Comparison of ENCODE assay signal across 1 cellular context in the genomic region with DNA sequence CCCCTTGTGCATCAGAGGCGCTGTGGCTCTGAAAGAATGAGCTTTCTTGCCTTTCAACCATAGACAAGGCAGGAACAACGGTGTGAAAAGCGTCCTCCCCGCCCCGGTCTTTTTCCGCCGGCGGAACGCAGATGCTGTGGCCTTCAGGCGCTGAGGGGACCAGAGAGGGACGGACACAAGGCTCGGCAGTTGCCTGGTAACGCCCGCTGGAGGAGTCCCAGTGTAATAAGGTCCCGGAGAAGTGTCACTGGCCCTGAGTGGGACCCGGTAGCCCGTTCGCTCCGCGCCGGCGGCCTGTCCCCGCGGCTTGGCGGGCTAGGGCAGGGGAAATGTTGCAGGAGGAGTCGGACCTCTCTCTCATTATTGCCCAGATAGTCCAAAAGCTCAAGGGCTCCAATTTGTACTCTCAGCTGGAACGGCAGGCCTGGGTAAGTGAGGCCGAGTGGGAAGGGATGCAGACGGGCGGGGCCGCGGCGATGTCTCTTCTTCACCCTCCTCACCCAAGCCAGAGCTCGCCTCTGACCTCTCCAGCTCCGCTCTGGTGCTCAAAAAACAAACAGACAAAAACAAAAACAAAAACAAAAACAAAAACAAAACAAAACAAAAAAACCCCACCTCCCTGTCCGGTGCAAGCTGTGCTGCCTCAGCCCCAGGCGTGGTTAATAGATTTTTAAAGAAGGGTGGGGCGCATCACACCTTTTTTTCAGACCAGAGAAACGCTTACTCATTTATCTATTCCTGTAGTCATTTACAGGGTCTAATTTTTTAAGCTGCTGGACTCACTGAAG.
TF ChIP-seq lines count a peak whose summit lies in the region.

TSS of gene TBC1D19 (plus strand) at position 220 of the 788 bp plus-strand sequence. CDS start at position 330, 110 bp downstream.

TF ChIP-seq in K562, 482 proteins besides CTCF, POLR2A, EP300 and RAD21 (continued from another document and continues in another):
- no peak for TF ChIP-seq ZBTB49 (CRISPR knock-in tag; IDR thresholded peaks at IDR 0.05; ENCODE audit: borderline replicate concordance)
- TF ChIP-seq ELF4 (CRISPR knock-in tag; IDR thresholded peaks at IDR 0.05): no peak
- TF ChIP-seq PCBP1 (IDR thresholded peaks at IDR 0.05; ENCODE audit: low read depth, low read length, poor library complexity, severe bottlenecking): no peak
- TF ChIP-seq CGGBP1 (CRISPR knock-in tag; IDR thresholded peaks at IDR 0.05): peak; percentile 77; the same call in 1 of the 2 replicates
- peak; percentile 82; the same call in 1 of the 2 replicates for TF ChIP-seq CTBP1 (IDR thresholded peaks at IDR 0.05; ENCODE audit: borderline replicate concordance)
- no peak for TF ChIP-seq IRF2 (CRISPR knock-in tag; IDR thresholded peaks at IDR 0.05)
- TF ChIP-seq SMARCB1 (IDR thresholded peaks at IDR 0.05; ENCODE audit: insufficient read length, low read depth): no peak
- peak in 1 of 2 experiments; percentile 71; a peak in 2 of 4 replicates for TF ChIP-seq CSDE1 (IDR thresholded peaks at IDR 0.05)
- no peak for TF ChIP-seq RFX5 (IDR thresholded peaks at IDR 0.05; ENCODE audit: low read depth, low read length)
- TF ChIP-seq SUPT5H (IDR thresholded peaks at IDR 0.05): no peak; the same call in 1 of the 2 replicates
- no peak for TF ChIP-seq HEY1 (CRISPR knock-in tag; IDR thresholded peaks at IDR 0.05; ENCODE audit: borderline replicate concordance)
- no peak for TF ChIP-seq XRCC3 (IDR thresholded peaks at IDR 0.05)
- no peak for TF ChIP-seq THRAP3 (IDR thresholded peaks at IDR 0.05; ENCODE audit: borderline replicate concordance)
- no peak for TF ChIP-seq HMG20A (CRISPR knock-in tag; conservative IDR thresholded peaks at IDR 0.05)
- no peak for TF ChIP-seq CCAR2 (IDR thresholded peaks at IDR 0.05; ENCODE audit: low read depth, low read length)
- TF ChIP-seq COPS2 (conservative IDR thresholded peaks at IDR 0.05): no peak
- no peak for TF ChIP-seq MEF2A (IDR thresholded peaks at IDR 0.05; ENCODE audit: control insufficient read depth, low read depth, low read length)
- no peak for TF ChIP-seq CEBPB (tag; IDR thresholded peaks at IDR 0.05)
- 0 out of 2 replicates have a peak, but pooled peaks have one; percentile 19 for TF ChIP-seq SMARCA4 (IDR thresholded peaks at IDR 0.05)
- TF ChIP-seq, protein P1, sequence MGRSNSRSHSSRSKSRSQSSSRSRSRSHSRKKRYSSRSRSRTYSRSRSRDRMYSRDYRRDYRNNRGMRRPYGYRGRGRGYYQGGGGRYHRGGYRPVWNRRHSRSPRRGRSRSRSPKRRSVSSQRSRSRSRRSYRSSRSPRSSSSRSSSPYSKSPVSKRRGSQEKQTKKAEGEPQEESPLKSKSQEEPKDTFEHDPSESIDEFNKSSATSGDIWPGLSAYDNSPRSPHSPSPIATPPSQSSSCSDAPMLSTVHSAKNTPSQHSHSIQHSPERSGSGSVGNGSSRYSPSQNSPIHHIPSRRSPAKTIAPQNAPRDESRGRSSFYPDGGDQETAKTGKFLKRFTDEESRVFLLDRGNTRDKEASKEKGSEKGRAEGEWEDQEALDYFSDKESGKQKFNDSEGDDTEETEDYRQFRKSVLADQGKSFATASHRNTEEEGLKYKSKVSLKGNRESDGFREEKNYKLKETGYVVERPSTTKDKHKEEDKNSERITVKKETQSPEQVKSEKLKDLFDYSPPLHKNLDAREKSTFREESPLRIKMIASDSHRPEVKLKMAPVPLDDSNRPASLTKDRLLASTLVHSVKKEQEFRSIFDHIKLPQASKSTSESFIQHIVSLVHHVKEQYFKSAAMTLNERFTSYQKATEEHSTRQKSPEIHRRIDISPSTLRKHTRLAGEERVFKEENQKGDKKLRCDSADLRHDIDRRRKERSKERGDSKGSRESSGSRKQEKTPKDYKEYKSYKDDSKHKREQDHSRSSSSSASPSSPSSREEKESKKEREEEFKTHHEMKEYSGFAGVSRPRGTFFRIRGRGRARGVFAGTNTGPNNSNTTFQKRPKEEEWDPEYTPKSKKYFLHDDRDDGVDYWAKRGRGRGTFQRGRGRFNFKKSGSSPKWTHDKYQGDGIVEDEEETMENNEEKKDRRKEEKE (IDR thresholded peaks at IDR 0.05; ENCODE audit: borderline replicate concordance in 1 of 2, control insufficient read depth in 1 of 2, low read depth in 2 of 2, low read length in 1 of 2): peak in 1 of 2 experiments; percentile 85; a peak in 2 of 4 replicates
- TF ChIP-seq, protein P2, sequence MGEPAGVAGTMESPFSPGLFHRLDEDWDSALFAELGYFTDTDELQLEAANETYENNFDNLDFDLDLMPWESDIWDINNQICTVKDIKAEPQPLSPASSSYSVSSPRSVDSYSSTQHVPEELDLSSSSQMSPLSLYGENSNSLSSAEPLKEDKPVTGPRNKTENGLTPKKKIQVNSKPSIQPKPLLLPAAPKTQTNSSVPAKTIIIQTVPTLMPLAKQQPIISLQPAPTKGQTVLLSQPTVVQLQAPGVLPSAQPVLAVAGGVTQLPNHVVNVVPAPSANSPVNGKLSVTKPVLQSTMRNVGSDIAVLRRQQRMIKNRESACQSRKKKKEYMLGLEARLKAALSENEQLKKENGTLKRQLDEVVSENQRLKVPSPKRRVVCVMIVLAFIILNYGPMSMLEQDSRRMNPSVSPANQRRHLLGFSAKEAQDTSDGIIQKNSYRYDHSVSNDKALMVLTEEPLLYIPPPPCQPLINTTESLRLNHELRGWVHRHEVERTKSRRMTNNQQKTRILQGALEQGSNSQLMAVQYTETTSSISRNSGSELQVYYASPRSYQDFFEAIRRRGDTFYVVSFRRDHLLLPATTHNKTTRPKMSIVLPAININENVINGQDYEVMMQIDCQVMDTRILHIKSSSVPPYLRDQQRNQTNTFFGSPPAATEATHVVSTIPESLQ (CRISPR knock-in tag; IDR thresholded peaks at IDR 0.05): no peak
- peak; percentile 15; the same call in 1 of the 2 replicates for TF ChIP-seq ZBTB7A (IDR thresholded peaks at IDR 0.05; ENCODE audit: borderline replicate concordance, control insufficient read depth, low read depth, low read length)
- no peak for TF ChIP-seq ZNF274 (IDR thresholded peaks at IDR 0.05; ENCODE audit: borderline replicate concordance, low read depth, low read length)
- TF ChIP-seq, protein P3, sequence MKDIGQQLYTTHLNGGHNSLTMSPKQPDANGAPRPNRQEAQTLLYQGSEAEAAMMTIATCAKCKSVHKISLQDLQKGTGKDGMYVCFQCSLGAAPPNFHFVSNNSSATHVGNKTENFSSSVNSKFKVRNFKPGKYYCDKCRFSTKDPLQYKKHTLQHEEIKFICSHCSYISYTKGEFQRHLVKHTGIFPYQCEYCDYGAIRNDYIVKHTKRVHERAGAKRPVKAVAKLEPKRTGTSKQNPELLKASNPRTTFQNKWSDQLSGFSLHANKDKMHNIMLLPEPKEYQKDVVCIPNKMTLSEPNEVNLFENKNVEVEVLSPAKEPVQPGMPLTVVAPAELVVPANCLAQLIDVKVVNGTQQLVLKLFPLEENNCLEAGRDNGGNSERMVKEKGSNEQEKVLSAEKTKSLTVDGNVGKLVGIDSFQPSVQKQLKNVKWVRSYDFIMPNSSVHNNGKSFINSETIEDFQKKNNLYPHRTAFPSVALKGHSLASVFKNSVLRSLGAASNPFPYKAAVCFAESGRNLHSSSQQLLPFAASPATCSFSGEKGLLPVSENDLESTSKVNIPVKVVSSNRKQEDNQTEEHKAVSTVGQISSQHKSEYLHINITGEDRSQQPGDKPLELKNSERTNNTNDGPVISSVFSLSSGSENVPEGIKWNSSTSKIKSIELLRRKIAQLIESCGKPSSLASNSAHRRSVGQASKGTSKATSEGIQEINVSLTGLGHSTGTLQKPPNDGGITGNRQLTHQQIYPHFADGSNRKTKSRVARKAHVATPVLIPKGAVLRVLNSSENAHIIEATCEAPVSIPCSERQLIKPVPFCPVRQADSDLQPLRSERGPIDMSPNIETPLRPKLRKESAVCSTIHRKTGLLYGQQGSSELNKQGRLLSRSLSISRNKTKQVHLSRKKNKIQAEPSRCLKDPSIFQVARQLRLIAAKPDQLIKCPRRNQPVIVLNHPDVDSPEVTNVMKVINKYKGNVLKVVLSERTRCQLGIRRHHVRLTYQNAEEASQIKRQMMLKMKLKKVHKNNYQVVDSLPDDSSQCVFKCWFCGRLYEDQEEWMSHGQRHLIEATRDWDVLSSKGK (CRISPR knock-in tag; IDR thresholded peaks at IDR 0.05): no peak
- TF ChIP-seq STAT5B (CRISPR knock-in tag; IDR thresholded peaks at IDR 0.05): no peak
- no peak for TF ChIP-seq DNMT1 (IDR thresholded peaks at IDR 0.05)
- TF ChIP-seq POLR3A (IDR thresholded peaks at IDR 0.05; ENCODE audit: borderline replicate concordance, extremely low read depth, insufficient read depth, insufficient read length): no peak
- no peak for TF ChIP-seq HSF4 (CRISPR knock-in tag; IDR thresholded peaks at IDR 0.05; ENCODE audit: borderline replicate concordance)
- no peak for TF ChIP-seq ZNF174 (CRISPR knock-in tag; IDR thresholded peaks at IDR 0.05)
- no peak for TF ChIP-seq ARID2 (IDR thresholded peaks at IDR 0.05)
- TF ChIP-seq, protein P4, sequence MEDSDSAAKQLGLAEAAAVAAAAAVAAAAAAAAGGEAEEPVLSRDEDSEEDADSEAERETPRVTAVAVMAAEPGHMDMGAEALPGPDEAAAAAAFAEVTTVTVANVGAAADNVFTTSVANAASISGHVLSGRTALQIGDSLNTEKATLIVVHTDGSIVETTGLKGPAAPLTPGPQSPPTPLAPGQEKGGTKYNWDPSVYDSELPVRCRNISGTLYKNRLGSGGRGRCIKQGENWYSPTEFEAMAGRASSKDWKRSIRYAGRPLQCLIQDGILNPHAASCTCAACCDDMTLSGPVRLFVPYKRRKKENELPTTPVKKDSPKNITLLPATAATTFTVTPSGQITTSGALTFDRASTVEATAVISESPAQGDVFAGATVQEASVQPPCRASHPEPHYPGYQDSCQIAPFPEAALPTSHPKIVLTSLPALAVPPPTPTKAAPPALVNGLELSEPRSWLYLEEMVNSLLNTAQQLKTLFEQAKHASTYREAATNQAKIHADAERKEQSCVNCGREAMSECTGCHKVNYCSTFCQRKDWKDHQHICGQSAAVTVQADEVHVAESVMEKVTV (CRISPR knock-in tag; IDR thresholded peaks at IDR 0.05): no peak
- TF ChIP-seq FOXP4 (CRISPR knock-in tag; IDR thresholded peaks at IDR 0.05; ENCODE audit: borderline replicate concordance): 0 out of 2 replicates have a peak, but pooled peaks have one; percentile 28
- TF ChIP-seq ZNF165 (CRISPR knock-in tag; IDR thresholded peaks at IDR 0.05; ENCODE audit: borderline replicate concordance): no peak
- no peak for TF ChIP-seq XRCC4 (IDR thresholded peaks at IDR 0.05; ENCODE audit: extremely low read depth, insufficient read depth, insufficient read length)
- TF ChIP-seq, protein P5, sequence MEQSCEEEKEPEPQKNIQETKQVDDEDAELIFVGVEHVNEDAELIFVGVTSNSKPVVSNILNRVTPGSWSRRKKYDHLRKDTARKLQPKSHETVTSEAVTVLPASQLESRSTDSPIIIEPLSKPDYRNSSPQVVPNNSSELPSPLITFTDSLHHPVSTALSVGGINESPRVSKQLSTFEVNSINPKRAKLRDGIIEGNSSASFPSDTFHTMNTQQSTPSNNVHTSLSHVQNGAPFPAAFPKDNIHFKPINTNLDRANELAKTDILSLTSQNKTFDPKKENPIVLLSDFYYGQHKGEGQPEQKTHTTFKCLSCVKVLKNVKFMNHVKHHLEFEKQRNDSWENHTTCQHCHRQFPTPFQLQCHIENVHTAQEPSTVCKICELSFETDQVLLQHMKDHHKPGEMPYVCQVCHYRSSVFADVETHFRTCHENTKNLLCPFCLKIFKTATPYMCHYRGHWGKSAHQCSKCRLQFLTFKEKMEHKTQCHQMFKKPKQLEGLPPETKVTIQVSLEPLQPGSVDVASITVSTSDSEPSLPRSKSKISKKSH (CRISPR knock-in tag; IDR thresholded peaks at IDR 0.05): no peak
- peak in 2 of 3 experiments; percentile 55 to 71 for TF ChIP-seq YY1 (IDR thresholded peaks at IDR 0.05; ENCODE audit: borderline replicate concordance in 1 of 3, control insufficient read depth in 1 of 3, extremely low read depth in 1 of 3, insufficient read depth in 3 of 3, insufficient read length in 1 of 3, insufficient replicate concordance in 2 of 3, low read depth in 1 of 3, low read length in 2 of 3)
- no peak for TF ChIP-seq NR4A1 (CRISPR knock-in tag; IDR thresholded peaks at IDR 0.05)
- no peak; the same call in 1 of the 2 replicates for TF ChIP-seq NR4A1 (tag; IDR thresholded peaks at IDR 0.05)
- peak; percentile 95 for TF ChIP-seq FOXJ2 (tag; IDR thresholded peaks at IDR 0.05)
- TF ChIP-seq, protein P6, sequence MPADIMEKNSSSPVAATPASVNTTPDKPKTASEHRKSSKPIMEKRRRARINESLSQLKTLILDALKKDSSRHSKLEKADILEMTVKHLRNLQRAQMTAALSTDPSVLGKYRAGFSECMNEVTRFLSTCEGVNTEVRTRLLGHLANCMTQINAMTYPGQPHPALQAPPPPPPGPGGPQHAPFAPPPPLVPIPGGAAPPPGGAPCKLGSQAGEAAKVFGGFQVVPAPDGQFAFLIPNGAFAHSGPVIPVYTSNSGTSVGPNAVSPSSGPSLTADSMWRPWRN (IDR thresholded peaks at IDR 0.05; ENCODE audit: low read depth): no peak
